In genomic region chr4:151725087-151725486, GRCh38 we compare ENCODE assay signal across 2 cellular contexts.
TF ChIP-seq lines count a peak whose summit lies in the region.

No MANE protein-coding gene starts in this region.

TF ChIP-seq in GM23338, 12 proteins besides CTCF, POLR2A, EP300 and RAD21 (continued from another document):
- TF ChIP-seq, protein P1, sequence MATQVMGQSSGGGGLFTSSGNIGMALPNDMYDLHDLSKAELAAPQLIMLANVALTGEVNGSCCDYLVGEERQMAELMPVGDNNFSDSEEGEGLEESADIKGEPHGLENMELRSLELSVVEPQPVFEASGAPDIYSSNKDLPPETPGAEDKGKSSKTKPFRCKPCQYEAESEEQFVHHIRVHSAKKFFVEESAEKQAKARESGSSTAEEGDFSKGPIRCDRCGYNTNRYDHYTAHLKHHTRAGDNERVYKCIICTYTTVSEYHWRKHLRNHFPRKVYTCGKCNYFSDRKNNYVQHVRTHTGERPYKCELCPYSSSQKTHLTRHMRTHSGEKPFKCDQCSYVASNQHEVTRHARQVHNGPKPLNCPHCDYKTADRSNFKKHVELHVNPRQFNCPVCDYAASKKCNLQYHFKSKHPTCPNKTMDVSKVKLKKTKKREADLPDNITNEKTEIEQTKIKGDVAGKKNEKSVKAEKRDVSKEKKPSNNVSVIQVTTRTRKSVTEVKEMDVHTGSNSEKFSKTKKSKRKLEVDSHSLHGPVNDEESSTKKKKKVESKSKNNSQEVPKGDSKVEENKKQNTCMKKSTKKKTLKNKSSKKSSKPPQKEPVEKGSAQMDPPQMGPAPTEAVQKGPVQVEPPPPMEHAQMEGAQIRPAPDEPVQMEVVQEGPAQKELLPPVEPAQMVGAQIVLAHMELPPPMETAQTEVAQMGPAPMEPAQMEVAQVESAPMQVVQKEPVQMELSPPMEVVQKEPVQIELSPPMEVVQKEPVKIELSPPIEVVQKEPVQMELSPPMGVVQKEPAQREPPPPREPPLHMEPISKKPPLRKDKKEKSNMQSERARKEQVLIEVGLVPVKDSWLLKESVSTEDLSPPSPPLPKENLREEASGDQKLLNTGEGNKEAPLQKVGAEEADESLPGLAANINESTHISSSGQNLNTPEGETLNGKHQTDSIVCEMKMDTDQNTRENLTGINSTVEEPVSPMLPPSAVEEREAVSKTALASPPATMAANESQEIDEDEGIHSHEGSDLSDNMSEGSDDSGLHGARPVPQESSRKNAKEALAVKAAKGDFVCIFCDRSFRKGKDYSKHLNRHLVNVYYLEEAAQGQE (IDR thresholded peaks at IDR 0.05; ENCODE audit: unreplicated experiment), result no peak
- TF ChIP-seq JUNB (IDR thresholded peaks at IDR 0.05; ENCODE audit: unreplicated experiment) (no peak), POLR2AphosphoS5 (IDR thresholded peaks at IDR 0.05; ENCODE audit: low read depth) (no peak), EZH2phosphoT487 (IDR thresholded peaks at IDR 0.05; ENCODE audit: unreplicated experiment) (no peak), CREB1 (CRISPR knock-in tag; IDR thresholded peaks at IDR 0.05; ENCODE audit: low read depth) (no peak), ZNF114 (CRISPR knock-in tag; IDR thresholded peaks at IDR 0.05) (no peak), NANOG (IDR thresholded peaks at IDR 0.05; ENCODE audit: borderline replicate concordance) (no peak), ZNF462 (CRISPR knock-in tag; IDR thresholded peaks at IDR 0.05) (no peak), ZNF331 (CRISPR knock-in tag; IDR thresholded peaks at IDR 0.05; ENCODE audit: low read depth) (no peak), EZH2 (IDR thresholded peaks at IDR 0.05; ENCODE audit: low read depth, unreplicated experiment) (no peak)
- TF ChIP-seq, protein P2, sequence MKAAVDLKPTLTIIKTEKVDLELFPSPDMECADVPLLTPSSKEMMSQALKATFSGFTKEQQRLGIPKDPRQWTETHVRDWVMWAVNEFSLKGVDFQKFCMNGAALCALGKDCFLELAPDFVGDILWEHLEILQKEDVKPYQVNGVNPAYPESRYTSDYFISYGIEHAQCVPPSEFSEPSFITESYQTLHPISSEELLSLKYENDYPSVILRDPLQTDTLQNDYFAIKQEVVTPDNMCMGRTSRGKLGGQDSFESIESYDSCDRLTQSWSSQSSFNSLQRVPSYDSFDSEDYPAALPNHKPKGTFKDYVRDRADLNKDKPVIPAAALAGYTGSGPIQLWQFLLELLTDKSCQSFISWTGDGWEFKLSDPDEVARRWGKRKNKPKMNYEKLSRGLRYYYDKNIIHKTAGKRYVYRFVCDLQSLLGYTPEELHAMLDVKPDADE (IDR thresholded peaks at IDR 0.05), result no peak

TF ChIP-seq in H1, 55 proteins besides CTCF, POLR2A, EP300 and RAD21:
- TF ChIP-seq RXRA (IDR thresholded peaks at IDR 0.05; ENCODE audit: insufficient read depth, low read depth, low read length) (no peak), MAX (IDR thresholded peaks at IDR 0.05) (no peak), RNF2 (IDR thresholded peaks at IDR 0.05; ENCODE audit: borderline replicate concordance, low read depth, low read length, missing control alignments, poor library complexity, severe bottlenecking) (no peak)
